Comparison of ENCODE assay signal across 8 cellular contexts in genomic region chr16:88452485-88453216, GRCh38. TPM values are rescaled to one million over a fixed set of nuclear protein-coding genes. Genes with fewer than 3 reads are reported as not detected.
DNase-seq lines count a peak whose midpoint lies in the region; ATAC-seq and TF ChIP-seq lines count a peak whose summit lies in the region.

No MANE protein-coding gene starts in this region.

- peaks cover 37% of the 10 kb centered on the region for H3K4me1 ChIP-seq in CD4-positive, CD25-positive, alpha-beta regulatory T cell (ENCODE audit: control insufficient read depth, insufficient read depth, low read length, poor library complexity, severe bottlenecking)

- H3K36me3 ChIP-seq in CD4-positive, CD25-positive, alpha-beta regulatory T cell (ENCODE audit: control insufficient read depth, insufficient read depth, low read length), result no peaks in the 10 kb centered on the region

- peak overlapping the region; percentile 80 to 94 (median 86) for H3K27ac Mint-ChIP-seq in CD4-positive, CD25-positive, alpha-beta regulatory T cell
- H3K27ac Mint-ChIP-seq in endothelial cell (ENCODE audit: unreplicated experiment) (no peak overlapping the region), mesothelial cell of epicardium (no peak overlapping the region)

- peak; percentile 67 to 74 for ATAC-seq in CD4-positive, CD25-positive, alpha-beta regulatory T cell (ENCODE audit: low read depth in 2 of 2)
- peak; percentile 50 for ATAC-seq in GM19452 (IDR thresholded peaks at IDR 0.05; ENCODE audit: unreplicated experiment)

- H3K4me3 ChIP-seq in CD4-positive, CD25-positive, alpha-beta regulatory T cell (ENCODE audit: low read depth, low read length), result no peak overlapping the region
- peak overlapping the region; percentile 34 for H3K4me3 ChIP-seq in HL-60 (replicated peaks; ENCODE audit: insufficient read depth, low read length)

- no peaks in the 10 kb centered on the region for H3K27me3 ChIP-seq in CD4-positive, CD25-positive, alpha-beta regulatory T cell (ENCODE audit: control insufficient read depth, insufficient read depth, low read length)
- peaks cover 14% of the 10 kb centered on the region for H3K27me3 ChIP-seq in HL-60 (ENCODE audit: insufficient read depth, poor library complexity, severe bottlenecking)

- H3K9me3 Mint-ChIP-seq in CD4-positive, CD25-positive, alpha-beta regulatory T cell, result no peaks in the 10 kb centered on the region
- H3K9me3 Mint-ChIP-seq in endothelial cell (ENCODE audit: unreplicated experiment) (no peaks in the 10 kb centered on the region), mesothelial cell of epicardium (no peaks in the 10 kb centered on the region)

- H3K36me3 Mint-ChIP-seq in CD4-positive, CD25-positive, alpha-beta regulatory T cell, result no peaks in the 10 kb centered on the region
- H3K36me3 Mint-ChIP-seq in endothelial cell (ENCODE audit: low read depth, unreplicated experiment) (no peaks in the 10 kb centered on the region), mesothelial cell of epicardium (no peaks in the 10 kb centered on the region)

- H3K9me3 ChIP-seq in CD4-positive, CD25-positive, alpha-beta regulatory T cell (ENCODE audit: control insufficient read depth in 2 of 2, low read length in 2 of 2), result no peaks in the 10 kb centered on the region

- H3K27me3 Mint-ChIP-seq in CD4-positive, CD25-positive, alpha-beta regulatory T cell, result peaks cover 6% of the 10 kb centered on the region
- H3K27me3 Mint-ChIP-seq in endothelial cell (ENCODE audit: unreplicated experiment), result peaks cover 5% of the 10 kb centered on the region
- peaks cover 4% of the 10 kb centered on the region for H3K27me3 Mint-ChIP-seq in mesothelial cell of epicardium (ENCODE audit: low read depth)

- TF ChIP-seq CTCF in HL-60 (IDR thresholded peaks at IDR 0.05; ENCODE audit: insufficient read depth, low read length), result no peak
- no peak for TF ChIP-seq CTCF in endothelial cell (IDR thresholded peaks at IDR 0.05; ENCODE audit: unreplicated experiment)
- TF ChIP-seq CTCF in mesothelial cell of epicardium (IDR thresholded peaks at IDR 0.05; ENCODE audit: unreplicated experiment), result no peak

- H3K4me3 Mint-ChIP-seq in CD4-positive, CD25-positive, alpha-beta regulatory T cell, result peak overlapping the region; percentile 87 to 96 (median 93)
- peak overlapping the region; percentile 74 for H3K4me3 Mint-ChIP-seq in endothelial cell (ENCODE audit: unreplicated experiment)
- H3K4me3 Mint-ChIP-seq in mesothelial cell of epicardium, result peak overlapping the region; percentile 78

- H3K27ac ChIP-seq in CD4-positive, CD25-positive, alpha-beta regulatory T cell (ENCODE audit: insufficient read depth, low read length, poor library complexity, severe bottlenecking), result peak overlapping the region; percentile 77
- no peak overlapping the region for H3K27ac ChIP-seq in HL-60 (replicated peaks)

- peak; percentile 96 to 98 (median 97) for DNase-seq in CD4-positive, CD25-positive, alpha-beta regulatory T cell
- peak; percentile 43 to 72 for DNase-seq in HL-60 (ENCODE audit: low read depth in 1 of 2, low spot score in 1 of 2)
- peak; percentile 89 to 95 for DNase-seq in NOMO-1 (lab: John Stamatoyannopoulos, UW; ENCODE audit: unreplicated experiment in 2 of 2)
- DNase-seq in activated CD8-positive, alpha-beta memory T cell treated with anti-CD3 and anti-CD28 coated beads, Interleukin-2, amount 50 U/mL, for 4 hours, result peak; percentile 100
- peak; percentile 100 for DNase-seq in endothelial cell (ENCODE audit: low spot score)
- DNase-seq in mesothelial cell of epicardium (ENCODE audit: low spot score in 2 of 2, unreplicated experiment in 2 of 2), result peak; percentile 100
- peak; percentile 100 for DNase-seq in stimulated activated CD8-positive, alpha-beta memory T cell treated with anti-CD3 and anti-CD28 coated beads, Interleukin-15, amount 100 ng/mL, for 24 hours (ENCODE audit: low read depth)

- peaks cover 2 to 27% (median 15%) of the 10 kb centered on the region in 4 donors for H3K4me1 Mint-ChIP-seq in CD4-positive, CD25-positive, alpha-beta regulatory T cell
- peaks cover 12% of the 10 kb centered on the region for H3K4me1 Mint-ChIP-seq in endothelial cell (ENCODE audit: unreplicated experiment)
- peaks cover 29% of the 10 kb centered on the region for H3K4me1 Mint-ChIP-seq in mesothelial cell of epicardium

RNA-seq across cellular contexts. Expression of gene ZFPM1, which starts 0.4 kb away (rescaled TPM):
- 30.2 TPM for total RNA-seq in CD4-positive, CD25-positive, alpha-beta regulatory T cell
- polyA plus RNA-seq in CD4-positive, CD25-positive, alpha-beta regulatory T cell, result under 1 TPM; 0.07 to 0.41 (median 0.13) TPM
- total RNA-seq in endothelial cell (ENCODE audit: unreplicated experiment), result 6.8 TPM
- 51.1 to 56.2 TPM (median 52.6 TPM) in 3 replicates for total RNA-seq in mesothelial cell of epicardium

Comparison
In these comparisons a context has a peak if more than half of its experiments do, and no peak if none do; other contexts are left out.
1. H3K27ac Mint-ChIP-seq: peak in CD4-positive, CD25-positive, alpha-beta regulatory T cell (3 of 3); none in endothelial cell (single experiment) and mesothelial cell of epicardium (single experiment).
2. Peak in every context shown above with its lines, with median percentiles within 50 percentile points of each other: DNase-seq and H3K4me3 Mint-ChIP-seq.